In genomic region chr16:46731691-46732555, GRCh38 we compare ENCODE assay signal across 30 cellular contexts. TPM values are rescaled to one million over a fixed set of nuclear protein-coding genes. Genes with fewer than 3 reads are reported as not detected.
DNase-seq lines count a peak whose midpoint lies in the region; ATAC-seq, FAIRE-seq and TF ChIP-seq lines count a peak whose summit lies in the region.
"Had no signal": no experiment of that assay in that cellular context is flagged by ENCODE, and none has a peak within 500 bp of the region (broad histone marks: within the 10 kb centered on the region; RNA-seq: fewer than 3 reads in every experiment).

No MANE protein-coding gene starts in this region.

- WGBS in esophagus squamous epithelium, 2 donors: 67 to 85% methylated on average over 11 to 13 of the region's 23 CpGs
- WGBS in pancreas, 2 donors: 73 to 77% methylated on average over 22 to 23 of the region's 23 CpGs

- H3K4me3 ChIP-seq in kidney (ENCODE audit: low read length in 2 of 2): no peak overlapping the region
- H3K4me3 ChIP-seq in esophagus squamous epithelium: no peak overlapping the region
- H3K4me3 ChIP-seq in pancreas: no peak overlapping the region
- H3K4me3 ChIP-seq: ascending aorta, dorsolateral prefrontal cortex, psoas muscle, SJSA1, thyroid gland had no signal

- H3K4me1 Mint-ChIP-seq in T-helper 17 cell: no peaks in the 10 kb centered on the region
- H3K4me1 Mint-ChIP-seq: CD8-positive, alpha-beta memory T cell; central memory CD8-positive, alpha-beta T cell; mesothelial cell of epicardium; T-cell had no signal

- no peak overlapping the region for H3K4me3 Mint-ChIP-seq in T-helper 17 cell
- H3K4me3 Mint-ChIP-seq: activated naive CD8-positive, alpha-beta T cell; CD8-positive, alpha-beta memory T cell; central memory CD8-positive, alpha-beta T cell; mesothelial cell of epicardium; naive B cell; T-cell had no signal

- H3K9me3 ChIP-seq in kidney (ENCODE audit: control insufficient read depth in 1 of 2, low read length in 2 of 2) (no peaks in the 10 kb centered on the region), T-helper 17 cell (ENCODE audit: control insufficient read depth, low read length, poor library complexity, severe bottlenecking) (no peaks in the 10 kb centered on the region), esophagus squamous epithelium (no peaks in the 10 kb centered on the region), pancreas (no peaks in the 10 kb centered on the region)
- H3K9me3 ChIP-seq: ascending aorta, psoas muscle, SJSA1, thyroid gland had no signal

- no peaks in the 10 kb centered on the region for H3K4me1 ChIP-seq in kidney (ENCODE audit: control insufficient read depth in 1 of 2, insufficient read depth in 1 of 2, low read depth in 1 of 2, low read length in 2 of 2)
- H3K4me1 ChIP-seq in esophagus squamous epithelium: no peaks in the 10 kb centered on the region
- no peaks in the 10 kb centered on the region for H3K4me1 ChIP-seq in pancreas
- H3K4me1 ChIP-seq: ascending aorta, psoas muscle, thyroid gland had no signal

- H3K27ac ChIP-seq in kidney (ENCODE audit: low read depth in 2 of 2, low read length in 2 of 2): no peak overlapping the region
- H3K27ac ChIP-seq in esophagus squamous epithelium: no peak overlapping the region
- no peak overlapping the region for H3K27ac ChIP-seq in pancreas
- H3K27ac ChIP-seq: ascending aorta, dorsolateral prefrontal cortex, psoas muscle, SJSA1, thyroid gland had no signal

- DNase-seq in activated effector memory CD4-positive, alpha-beta T cell treated with anti-CD3 and anti-CD28 coated beads, Interleukin-2, amount 50 U/mL, for 16 hours: peak; percentile 50
- no peak for DNase-seq in activated effector memory CD4-positive, alpha-beta T cell treated with Interleukin-2 at 50 U/mL for 16 hours
- DNase-seq in Right ventricle myocardium inferior (ENCODE audit: missing footprints) (no peak), kidney (peak; percentile 51), GM12891 (ENCODE audit: insufficient read length, low spot score) (no peak), T-helper 17 cell (no peak), esophagus squamous epithelium (lab: John Stamatoyannopoulos, UW) (no peak), pancreas (no peak)
- DNase-seq: activated CD4-positive, alpha-beta T cell treated with anti-CD3 and anti-CD28 coated beads, Interleukin-2, amount 50 U/mL, for 4 hours; AML-193; CD8-positive, alpha-beta memory T cell; dorsolateral prefrontal cortex; naive B cell; NCI-H1048; NCI-H187; NCI-H2171; NCI-H524; NK-92 treated with Interleukin-12 subunit alpha and Interleukin-12 subunit beta, amount 100 ng/mL, for 24 hours; nucleus accumbens; psoas muscle; stimulated activated naive CD8-positive, alpha-beta T cell treated with anti-CD3 and anti-CD28 coated beads, Interleukin-15, Interleukin-2, amounts not matched to agents 100 U/mL and 50 U/mL, for 24 hours; T-cell; thyroid gland had no signal

- no peak for FAIRE-seq in kidney (lab: Jason Lieb, UNC)
- no peak for FAIRE-seq in GM12891 (lab: Jason Lieb, UNC)
- FAIRE-seq in pancreas (lab: Jason Lieb, UNC): no peak
- FAIRE-seq: H1, TTC549 had no signal

- H3K36me3 Mint-ChIP-seq in T-helper 17 cell (ENCODE audit: low read depth): no peaks in the 10 kb centered on the region
- H3K36me3 Mint-ChIP-seq: activated naive CD8-positive, alpha-beta T cell; CD8-positive, alpha-beta memory T cell; naive B cell; T-cell had no signal

- H3K27me3 ChIP-seq in esophagus squamous epithelium (no peaks in the 10 kb centered on the region), pancreas (no peaks in the 10 kb centered on the region)
- H3K27me3 ChIP-seq: ascending aorta, dorsolateral prefrontal cortex, SJSA1, thyroid gland had no signal

- no peak overlapping the region for H3K27ac Mint-ChIP-seq in T-helper 17 cell
- H3K27ac Mint-ChIP-seq: activated naive CD8-positive, alpha-beta T cell; CD8-positive, alpha-beta memory T cell; mesothelial cell of epicardium; T-cell had no signal

- H3K36me3 ChIP-seq in kidney (ENCODE audit: control insufficient read depth in 1 of 2, insufficient read depth in 2 of 2, low read length in 2 of 2) (no peaks in the 10 kb centered on the region), esophagus squamous epithelium (no peaks in the 10 kb centered on the region), pancreas (no peaks in the 10 kb centered on the region)
- H3K36me3 ChIP-seq: ascending aorta, SJSA1, thyroid gland had no signal

- TF ChIP-seq CTCF in kidney (IDR thresholded peaks at IDR 0.05; ENCODE audit: borderline replicate concordance, extremely low read depth, insufficient read depth) (no peak), esophagus squamous epithelium (IDR thresholded peaks at IDR 0.05) (no peak), pancreas (IDR thresholded peaks at IDR 0.05) (no peak)

- H3K27me3 Mint-ChIP-seq in T-helper 17 cell: no peaks in the 10 kb centered on the region
- H3K27me3 Mint-ChIP-seq: activated naive CD8-positive, alpha-beta T cell; central memory CD8-positive, alpha-beta T cell; naive B cell had no signal

- ATAC-seq in Right ventricle myocardium inferior (peak; percentile 15), T-helper 17 cell (no peak), pancreas (no peak)
- ATAC-seq: psoas muscle; stimulated activated naive CD8-positive, alpha-beta T cell treated with anti-CD3 and anti-CD28 coated beads, Interleukin-15, Interleukin-2, amounts not matched to agents 100 U/mL and 50 U/mL, for 24 hours; T-cell had no signal

- TF ChIP-seq POLR2A in GM12891 (IDR thresholded peaks at IDR 0.05; ENCODE audit: low read depth, low read length): no peak
- TF ChIP-seq POLR2A in esophagus squamous epithelium (IDR thresholded peaks at IDR 0.05): no peak

- intact Hi-C loops in Right ventricle myocardium inferior (cut with DNase I): no loop called here
- intact Hi-C loops in kidney (cut with DNase I): no loop called here
- intact Hi-C loops in esophagus squamous epithelium (cut with DNase I): no loop called here
- intact Hi-C loops in pancreas (cut with DNase I): no loop called here

- no peak overlapping the region for H3K9ac ChIP-seq in kidney (ENCODE audit: low read length in 2 of 2)

TF ChIP-seq in GM12891, 5 proteins besides CTCF, POLR2A, EP300 and RAD21:
- TF ChIP-seq POU2F2 (IDR thresholded peaks at IDR 0.05; ENCODE audit: low read depth, low read length) (no peak), TAF1 (IDR thresholded peaks at IDR 0.05; ENCODE audit: low read depth, low read length) (no peak), SPI1 (IDR thresholded peaks at IDR 0.05; ENCODE audit: low read depth, low read length) (no peak), POLR2AphosphoS5 (IDR thresholded peaks at IDR 0.05; ENCODE audit: low read depth, low read length) (no peak), PAX5 (IDR thresholded peaks at IDR 0.05; ENCODE audit: insufficient read depth, low read length, severe bottlenecking) (no peak)

RNA-seq across cellular contexts. Expression of gene MYLK3, which starts 16.2 kb away (rescaled TPM):
- total RNA-seq in Right ventricle myocardium inferior (261 TPM), kidney (0.31 TPM), T-helper 17 cell (not detected), esophagus squamous epithelium (under 1 TPM in 3 of 4 donors, not detected in 1; 0.03 to 0.19 (median 0.08) TPM), pancreas (under 1 TPM; 0.12 to 0.37 (median 0.24) TPM)
- polyA plus RNA-seq in kidney (ENCODE audit: insufficient read depth, low read depth, low replicate concordance) (1.5 TPM), pancreas (under 1 TPM; 0.11 to 0.14 TPM)
- polyA plus RNA-seq in GM12891 (2012; ENCODE audit: low read depth, missing spikeins): 0.21 TPM
- total RNA-seq: ascending aorta had no signal
- polyA plus RNA-seq: CD8-positive, alpha-beta memory T cell had no signal

RNA-seq across cellular contexts. Expression of gene ORC6, which starts 42.5 kb away (rescaled TPM):
- total RNA-seq in Right ventricle myocardium inferior (2.5 TPM), kidney (0.94 TPM), T-helper 17 cell (1 to 10 TPM; 4.4 to 7.8 TPM), esophagus squamous epithelium (10 to 100 TPM in 2 of 4 donors, 1 to 10 TPM in 2; 3.4 to 12.6 (median 7.7) TPM), pancreas (1 to 10 TPM in 1 of 6 donors, under 1 TPM in 5; 0.09 to 1.2 (median 0.53) TPM)
- polyA plus RNA-seq in kidney (ENCODE audit: insufficient read depth, low read depth, low replicate concordance) (1.5 TPM), pancreas (under 1 TPM; 0.52 to 0.72 TPM)
- 26.8 TPM for polyA plus RNA-seq in GM12891 (2012; ENCODE audit: low read depth, missing spikeins)
- total RNA-seq: ascending aorta had no signal

RNA-seq across cellular contexts. Expression of gene VPS35, which starts 42.9 kb away (rescaled TPM):
- total RNA-seq in Right ventricle myocardium inferior (86.9 TPM), kidney (96.7 TPM), T-helper 17 cell (10 to 100 TPM; 37.6 to 43.7 TPM), esophagus squamous epithelium (100 to 1,000 TPM in 1 of 4 donors, 10 to 100 TPM in 3; 34.0 to 129 (median 88.0) TPM), pancreas (10 to 100 TPM; 19.3 to 49.9 (median 33.1) TPM)
- polyA plus RNA-seq in kidney (ENCODE audit: insufficient read depth, low read depth, low replicate concordance) (31.8 TPM), pancreas (10 to 100 TPM in 1 of 2 donors, 1 to 10 TPM in 1; 6.6 to 15.2 TPM)
- 48.3 TPM for polyA plus RNA-seq in GM12891 (2012; ENCODE audit: low read depth, missing spikeins)

Comparison
In these comparisons a context has a peak if more than half of its experiments do, and no peak if none do; other contexts are left out.
1. DNase-seq: peak in activated effector memory CD4-positive, alpha-beta T cell treated with anti-CD3 and anti-CD28 coated beads, Interleukin-2, amount 50 U/mL, for 16 hours (single experiment) and kidney (single experiment); none in activated effector memory CD4-positive, alpha-beta T cell treated with Interleukin-2 at 50 U/mL for 16 hours (single experiment), Right ventricle myocardium inferior (single experiment), GM12891 (single experiment), T-helper 17 cell (0 of 3), esophagus squamous epithelium (single experiment) and pancreas (0 of 6).
2. RNA of gene MYLK3, which starts 16.2 kb away (total RNA-seq): 261 TPM in Right ventricle myocardium inferior (single experiment); 0.31 TPM in kidney (single experiment), 0.12 to 0.37 TPM in pancreas, 0.03 to 0.19 TPM in esophagus squamous epithelium and not detected in T-helper 17 cell; every median in the first group is over 100 times any median in the second.